ENCODE assay signal across 8 cellular contexts in genomic region chrX:41086627-41086932, GRCh38. TPM values are rescaled to one million over a fixed set of nuclear protein-coding genes. Genes with fewer than 3 reads are reported as not detected.
DNase-seq lines count a peak whose midpoint lies in the region; ATAC-seq and TF ChIP-seq lines count a peak whose summit lies in the region.

No MANE protein-coding gene starts in this region.

- POLR2A ChIA-PET in naive thymus-derived CD4-positive, alpha-beta T cell (lab: Charles Lee) = interaction anchor here (1.5 to 4.8 kb wide), 2 partner anchors 10 to 28 kb away, joined by 5 to 42 read pairs; no protein-coding TSS in a partner anchor

- peak overlapping the region; percentile 99 for H3K27ac ChIP-seq in naive thymus-derived CD4-positive, alpha-beta T cell (ENCODE audit: low read depth, low read length)

- intact Hi-C loops in naive thymus-derived CD4-positive, alpha-beta T cell (cut with micrococcal nuclease) = loop anchor here in 1 of 2 donors (10.0 kb wide), 3 partner anchors 132 to 912 kb away; partner anchors contain the start of gene ATP6AP2

- peaks cover 32 to 49% (median 34%) of the 10 kb centered on the region in 3 donors for H3K4me1 Mint-ChIP-seq in IgD-negative memory B cell
- H3K4me1 Mint-ChIP-seq in naive thymus-derived CD4-positive, alpha-beta T cell = peaks cover 14 to 61% (median 37%) of the 10 kb centered on the region in 7 donors

- H3K36me3 ChIP-seq in BE2C = no peaks in the 10 kb centered on the region; the same call in 1 of the 2 replicates
- peaks cover 0 to 9% (median 0%) of the 10 kb centered on the region in 3 experiments for H3K36me3 ChIP-seq in naive thymus-derived CD4-positive, alpha-beta T cell (ENCODE audit: control insufficient read depth in 2 of 3, insufficient read depth in 3 of 3, low read length in 3 of 3)

- DNase-seq in BE2C (no peak), choroid plexus epithelial cell (ENCODE audit: low read depth) (no peak), midbrain (lab: John Stamatoyannopoulos, UW) (no peak), CD1c-positive myeloid dendritic cell (ENCODE audit: extremely low spot score) (no peak), GDM1 (lab: John Stamatoyannopoulos, UW) (no peak)
- peak in 2 of 9 donors; percentile 26 to 33 for DNase-seq in naive thymus-derived CD4-positive, alpha-beta T cell
- DNase-seq in activated CD4-positive, CD25-positive, alpha-beta regulatory T cell treated with anti-CD3 and anti-CD28 coated beads, Interleukin-2, amount 50 U/mL, for 72 hours = no peak

- peaks cover 6% of the 10 kb centered on the region for H3K36me3 Mint-ChIP-seq in IgD-negative memory B cell
- H3K36me3 Mint-ChIP-seq in naive thymus-derived CD4-positive, alpha-beta T cell = peaks cover 0 to 13% (median 8%) of the 10 kb centered on the region in 5 donors

- H3K27ac Mint-ChIP-seq in IgD-negative memory B cell = peak overlapping the region; percentile 84 to 100 (median 99)
- peak overlapping the region; percentile 71 to 100 (median 86) for H3K27ac Mint-ChIP-seq in naive thymus-derived CD4-positive, alpha-beta T cell

- no peaks in the 10 kb centered on the region; the same call in 1 of the 2 replicates for H3K4me1 ChIP-seq in BE2C
- H3K4me1 ChIP-seq in naive thymus-derived CD4-positive, alpha-beta T cell (ENCODE audit: control insufficient read depth in 2 of 2, insufficient read depth in 2 of 2, low read length in 2 of 2) = peaks cover 14 to 17% of the 10 kb centered on the region in 2 donors

- H3K4me3 Mint-ChIP-seq in IgD-negative memory B cell = peak overlapping the region; percentile 80 to 99 (median 96)
- H3K4me3 Mint-ChIP-seq in naive thymus-derived CD4-positive, alpha-beta T cell = peak overlapping the region; percentile 86 to 98 (median 92)

- H3K27me3 Mint-ChIP-seq in IgD-negative memory B cell = no peaks in the 10 kb centered on the region
- H3K27me3 Mint-ChIP-seq in naive thymus-derived CD4-positive, alpha-beta T cell = no peaks in the 10 kb centered on the region

- no peak for TF ChIP-seq CTCF in BE2C (IDR thresholded peaks at IDR 0.05; ENCODE audit: low read depth, low read length)
- no peak for TF ChIP-seq CTCF in choroid plexus epithelial cell (conservative IDR thresholded peaks at IDR 0.05; ENCODE audit: low read depth, low read length)

- CTCF ChIA-PET in naive thymus-derived CD4-positive, alpha-beta T cell (lab: Charles Lee) = no interaction called here

- no peaks in the 10 kb centered on the region for H3K27me3 ChIP-seq in BE2C
- no peaks in the 10 kb centered on the region for H3K27me3 ChIP-seq in naive thymus-derived CD4-positive, alpha-beta T cell (ENCODE audit: control insufficient read depth in 2 of 2, insufficient read depth in 2 of 2, low read length in 2 of 2)

- ATAC-seq in naive thymus-derived CD4-positive, alpha-beta T cell = no peak

- H3K9me3 ChIP-seq in BE2C = no peaks in the 10 kb centered on the region
- H3K9me3 ChIP-seq in naive thymus-derived CD4-positive, alpha-beta T cell (ENCODE audit: control insufficient read depth in 2 of 3, low read length in 3 of 3) = no peaks in the 10 kb centered on the region

- peak overlapping the region; percentile 89 for H3K4me3 ChIP-seq in BE2C (ENCODE audit: low read depth, low read length)
- H3K4me3 ChIP-seq in choroid plexus epithelial cell (ENCODE audit: low read depth, low read length) = peak overlapping the region; percentile 83
- H3K4me3 ChIP-seq in naive thymus-derived CD4-positive, alpha-beta T cell (ENCODE audit: low read length) = peak overlapping the region; percentile 64

- H3K9me3 Mint-ChIP-seq in IgD-negative memory B cell = peaks cover 0 to 4% (median 0%) of the 10 kb centered on the region in 3 donors
- H3K9me3 Mint-ChIP-seq in naive thymus-derived CD4-positive, alpha-beta T cell = peaks cover 0 to 8% (median 0%) of the 10 kb centered on the region in 11 donors

RNA-seq across cellular contexts. Expression of gene USP9X, which starts 1.3 kb away (rescaled TPM):
- 21.8 TPM for polyA plus RNA-seq in BE2C (2012; ENCODE audit: insufficient read depth, insufficient read length, low read depth)
- polyA plus RNA-seq in IgD-negative memory B cell = 20.6 TPM
- total RNA-seq in naive thymus-derived CD4-positive, alpha-beta T cell = 10 to 100 TPM; 46.2 to 79.5 (median 72.1) TPM
- 10 to 100 TPM; 22.6 to 27.8 TPM for polyA plus RNA-seq in naive thymus-derived CD4-positive, alpha-beta T cell
